Comparison of ENCODE assay signal across 1 cellular context in the genomic region with DNA sequence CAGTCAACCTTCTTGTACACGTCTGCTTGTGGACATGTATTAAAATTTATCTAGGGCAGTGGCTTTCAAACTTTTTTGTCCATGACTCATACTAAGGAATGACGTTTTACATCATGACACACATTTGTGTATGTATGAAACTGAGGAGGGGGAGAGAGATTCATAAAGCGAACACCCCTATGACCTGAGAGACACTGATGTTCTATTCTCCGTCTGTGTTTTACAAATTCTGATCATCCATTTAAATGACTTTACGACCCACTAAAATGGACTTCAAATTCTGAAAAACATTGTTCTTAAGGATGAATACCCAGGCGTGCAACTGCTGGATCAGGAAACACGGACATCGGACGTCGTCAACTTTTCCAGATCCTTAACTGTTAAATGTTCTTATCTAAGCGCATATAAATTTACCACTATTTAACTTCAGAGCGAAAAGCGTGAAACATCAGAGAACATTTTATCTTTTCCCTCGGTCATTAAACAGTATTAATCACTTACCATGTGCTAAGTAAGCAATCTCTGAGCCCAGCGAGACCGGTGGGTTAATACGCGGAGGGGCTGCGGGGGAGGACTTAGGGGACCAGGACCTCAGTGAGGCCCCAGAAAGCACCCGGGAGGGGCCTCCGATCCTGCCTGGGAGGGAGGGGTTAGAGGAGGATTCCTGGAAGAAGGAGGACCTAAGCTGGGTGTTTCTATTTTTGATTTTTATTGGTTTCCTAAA.
TF ChIP-seq lines count a peak whose summit lies in the region.

No MANE protein-coding gene starts in this region.

TF ChIP-seq in HCT116, 20 proteins besides CTCF, POLR2A, EP300 and RAD21 (continued from another document):
- TF ChIP-seq, protein P1, sequence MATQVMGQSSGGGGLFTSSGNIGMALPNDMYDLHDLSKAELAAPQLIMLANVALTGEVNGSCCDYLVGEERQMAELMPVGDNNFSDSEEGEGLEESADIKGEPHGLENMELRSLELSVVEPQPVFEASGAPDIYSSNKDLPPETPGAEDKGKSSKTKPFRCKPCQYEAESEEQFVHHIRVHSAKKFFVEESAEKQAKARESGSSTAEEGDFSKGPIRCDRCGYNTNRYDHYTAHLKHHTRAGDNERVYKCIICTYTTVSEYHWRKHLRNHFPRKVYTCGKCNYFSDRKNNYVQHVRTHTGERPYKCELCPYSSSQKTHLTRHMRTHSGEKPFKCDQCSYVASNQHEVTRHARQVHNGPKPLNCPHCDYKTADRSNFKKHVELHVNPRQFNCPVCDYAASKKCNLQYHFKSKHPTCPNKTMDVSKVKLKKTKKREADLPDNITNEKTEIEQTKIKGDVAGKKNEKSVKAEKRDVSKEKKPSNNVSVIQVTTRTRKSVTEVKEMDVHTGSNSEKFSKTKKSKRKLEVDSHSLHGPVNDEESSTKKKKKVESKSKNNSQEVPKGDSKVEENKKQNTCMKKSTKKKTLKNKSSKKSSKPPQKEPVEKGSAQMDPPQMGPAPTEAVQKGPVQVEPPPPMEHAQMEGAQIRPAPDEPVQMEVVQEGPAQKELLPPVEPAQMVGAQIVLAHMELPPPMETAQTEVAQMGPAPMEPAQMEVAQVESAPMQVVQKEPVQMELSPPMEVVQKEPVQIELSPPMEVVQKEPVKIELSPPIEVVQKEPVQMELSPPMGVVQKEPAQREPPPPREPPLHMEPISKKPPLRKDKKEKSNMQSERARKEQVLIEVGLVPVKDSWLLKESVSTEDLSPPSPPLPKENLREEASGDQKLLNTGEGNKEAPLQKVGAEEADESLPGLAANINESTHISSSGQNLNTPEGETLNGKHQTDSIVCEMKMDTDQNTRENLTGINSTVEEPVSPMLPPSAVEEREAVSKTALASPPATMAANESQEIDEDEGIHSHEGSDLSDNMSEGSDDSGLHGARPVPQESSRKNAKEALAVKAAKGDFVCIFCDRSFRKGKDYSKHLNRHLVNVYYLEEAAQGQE (IDR thresholded peaks at IDR 0.05; ENCODE audit: low read depth): no peak
- TF ChIP-seq FOSL1 (IDR thresholded peaks at IDR 0.05; ENCODE audit: low read depth) (no peak), EGR1 (IDR thresholded peaks at IDR 0.05; ENCODE audit: low read depth) (no peak), TCF7L2 (IDR thresholded peaks at IDR 0.05; ENCODE audit: borderline replicate concordance, extremely low read depth, insufficient read depth, insufficient read length) (no peak), ZNF274 (IDR thresholded peaks at IDR 0.05; ENCODE audit: low read depth, low read length) (no peak), CBX3 (IDR thresholded peaks at IDR 0.05; ENCODE audit: low read depth) (no peak), SP1 (IDR thresholded peaks at IDR 0.05; ENCODE audit: low read depth) (no peak), ELF1 (IDR thresholded peaks at IDR 0.05; ENCODE audit: borderline replicate concordance, low read depth) (no peak)
- TF ChIP-seq, protein P2, sequence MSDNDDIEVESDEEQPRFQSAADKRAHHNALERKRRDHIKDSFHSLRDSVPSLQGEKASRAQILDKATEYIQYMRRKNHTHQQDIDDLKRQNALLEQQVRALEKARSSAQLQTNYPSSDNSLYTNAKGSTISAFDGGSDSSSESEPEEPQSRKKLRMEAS (IDR thresholded peaks at IDR 0.05): no peak
